Comparison of ENCODE assay signal across 1 cellular context in the genomic region with DNA sequence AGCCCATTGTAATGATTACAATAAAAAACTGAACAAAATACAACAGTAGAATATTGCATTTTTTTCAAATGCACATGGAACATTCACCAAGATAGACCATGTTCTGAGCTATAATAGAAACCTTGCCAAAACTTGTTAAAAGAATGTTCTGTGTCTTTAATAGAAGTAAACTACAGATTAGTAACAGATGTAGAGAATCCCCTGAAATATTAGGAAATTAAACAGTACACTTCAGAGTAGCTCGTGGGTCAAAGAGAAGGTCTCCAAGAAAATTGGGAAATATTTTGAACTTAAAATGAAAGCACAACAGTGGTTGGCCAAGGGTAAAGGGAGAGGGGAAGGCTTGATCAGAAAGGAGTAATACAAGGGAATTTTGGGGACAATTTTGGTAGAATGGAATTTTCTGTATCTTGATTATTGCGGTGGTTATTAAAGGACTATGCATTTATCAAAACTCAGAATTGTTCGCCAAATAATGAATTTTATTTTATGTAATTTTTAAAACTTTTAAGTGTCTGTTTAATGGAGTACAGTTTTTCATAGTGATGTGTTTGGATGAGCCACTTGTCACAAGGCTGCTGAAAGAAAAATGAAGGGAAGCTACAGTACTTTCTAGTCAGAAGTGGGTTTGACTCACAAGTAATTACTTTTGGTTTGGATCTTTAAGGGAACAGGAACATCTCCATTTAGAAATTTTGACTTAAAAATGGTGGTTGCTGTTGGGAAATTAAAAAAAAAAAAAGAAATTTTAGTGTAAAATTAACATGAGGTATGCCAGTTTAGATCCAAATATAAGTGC.
TF ChIP-seq lines count a peak whose summit lies in the region.

No MANE protein-coding gene starts in this region.

TF ChIP-seq in SK-N-SH, 30 proteins besides CTCF, POLR2A, EP300 and RAD21:
- TF ChIP-seq, protein P1, sequence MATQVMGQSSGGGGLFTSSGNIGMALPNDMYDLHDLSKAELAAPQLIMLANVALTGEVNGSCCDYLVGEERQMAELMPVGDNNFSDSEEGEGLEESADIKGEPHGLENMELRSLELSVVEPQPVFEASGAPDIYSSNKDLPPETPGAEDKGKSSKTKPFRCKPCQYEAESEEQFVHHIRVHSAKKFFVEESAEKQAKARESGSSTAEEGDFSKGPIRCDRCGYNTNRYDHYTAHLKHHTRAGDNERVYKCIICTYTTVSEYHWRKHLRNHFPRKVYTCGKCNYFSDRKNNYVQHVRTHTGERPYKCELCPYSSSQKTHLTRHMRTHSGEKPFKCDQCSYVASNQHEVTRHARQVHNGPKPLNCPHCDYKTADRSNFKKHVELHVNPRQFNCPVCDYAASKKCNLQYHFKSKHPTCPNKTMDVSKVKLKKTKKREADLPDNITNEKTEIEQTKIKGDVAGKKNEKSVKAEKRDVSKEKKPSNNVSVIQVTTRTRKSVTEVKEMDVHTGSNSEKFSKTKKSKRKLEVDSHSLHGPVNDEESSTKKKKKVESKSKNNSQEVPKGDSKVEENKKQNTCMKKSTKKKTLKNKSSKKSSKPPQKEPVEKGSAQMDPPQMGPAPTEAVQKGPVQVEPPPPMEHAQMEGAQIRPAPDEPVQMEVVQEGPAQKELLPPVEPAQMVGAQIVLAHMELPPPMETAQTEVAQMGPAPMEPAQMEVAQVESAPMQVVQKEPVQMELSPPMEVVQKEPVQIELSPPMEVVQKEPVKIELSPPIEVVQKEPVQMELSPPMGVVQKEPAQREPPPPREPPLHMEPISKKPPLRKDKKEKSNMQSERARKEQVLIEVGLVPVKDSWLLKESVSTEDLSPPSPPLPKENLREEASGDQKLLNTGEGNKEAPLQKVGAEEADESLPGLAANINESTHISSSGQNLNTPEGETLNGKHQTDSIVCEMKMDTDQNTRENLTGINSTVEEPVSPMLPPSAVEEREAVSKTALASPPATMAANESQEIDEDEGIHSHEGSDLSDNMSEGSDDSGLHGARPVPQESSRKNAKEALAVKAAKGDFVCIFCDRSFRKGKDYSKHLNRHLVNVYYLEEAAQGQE (IDR thresholded peaks at IDR 0.05; ENCODE audit: low read depth, low read length), result no peak
- TF ChIP-seq YY1 (IDR thresholded peaks at IDR 0.05; ENCODE audit: low read depth) (no peak), CHD2 (IDR thresholded peaks at IDR 0.05; ENCODE audit: low read length, partially characterized antibody) (no peak), TCF12 (IDR thresholded peaks at IDR 0.05) (peak; percentile 44), RXRA (IDR thresholded peaks at IDR 0.05; ENCODE audit: borderline replicate concordance, low read depth) (no peak)
- TF ChIP-seq, protein P2, sequence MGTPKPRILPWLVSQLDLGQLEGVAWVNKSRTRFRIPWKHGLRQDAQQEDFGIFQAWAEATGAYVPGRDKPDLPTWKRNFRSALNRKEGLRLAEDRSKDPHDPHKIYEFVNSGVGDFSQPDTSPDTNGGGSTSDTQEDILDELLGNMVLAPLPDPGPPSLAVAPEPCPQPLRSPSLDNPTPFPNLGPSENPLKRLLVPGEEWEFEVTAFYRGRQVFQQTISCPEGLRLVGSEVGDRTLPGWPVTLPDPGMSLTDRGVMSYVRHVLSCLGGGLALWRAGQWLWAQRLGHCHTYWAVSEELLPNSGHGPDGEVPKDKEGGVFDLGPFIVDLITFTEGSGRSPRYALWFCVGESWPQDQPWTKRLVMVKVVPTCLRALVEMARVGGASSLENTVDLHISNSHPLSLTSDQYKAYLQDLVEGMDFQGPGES (IDR thresholded peaks at IDR 0.05; ENCODE audit: low read depth, low read length), result no peak
